ENCODE assay signal across 1 cellular context in the genomic region with DNA sequence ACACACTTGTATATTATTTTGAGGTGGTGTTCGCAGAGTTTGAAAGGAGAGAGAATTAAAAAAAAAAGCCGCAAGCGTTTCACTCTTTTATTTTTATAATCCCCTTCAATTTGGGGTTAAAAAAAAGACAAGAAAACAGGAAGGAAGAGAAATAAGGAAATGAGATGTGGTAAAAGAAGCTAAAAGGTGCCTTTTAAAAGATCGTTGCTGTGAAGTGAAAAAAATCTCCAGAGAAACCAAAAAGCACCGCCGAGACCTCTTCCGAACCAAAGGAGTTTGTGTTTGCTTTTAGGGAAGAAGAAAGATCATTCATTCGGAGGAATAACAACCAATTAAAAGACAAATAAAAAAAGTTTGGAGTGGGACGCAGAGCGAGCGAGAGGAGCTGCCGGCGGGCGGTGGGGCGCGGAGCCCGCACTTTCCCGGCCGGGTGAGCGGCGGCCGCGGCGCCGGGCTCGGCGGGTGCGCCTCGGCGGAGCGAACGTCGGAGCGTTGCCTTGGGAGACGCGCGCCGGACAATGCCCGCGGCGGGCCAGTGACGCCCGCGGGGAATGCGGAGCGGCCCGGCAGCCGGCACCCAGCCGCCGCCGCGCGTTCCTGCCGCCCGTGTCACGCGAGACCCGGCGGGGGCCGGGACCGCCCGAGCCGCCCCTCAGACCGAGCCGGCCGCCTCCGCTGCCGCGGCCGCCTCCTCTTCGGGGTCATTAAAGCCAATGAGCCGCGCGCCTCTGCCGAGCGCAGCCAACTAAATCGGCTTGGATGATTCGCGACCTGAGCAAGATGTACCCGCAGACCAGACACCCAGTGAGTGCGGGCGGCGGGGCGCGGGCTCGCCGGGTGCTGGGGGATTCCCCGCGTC.
TF ChIP-seq lines count a peak whose summit lies in the region.

No MANE protein-coding gene starts in this region.

TF ChIP-seq in GM12878, 131 proteins besides CTCF, POLR2A, EP300 and RAD21 (continued from another document and continues in another):
- TF ChIP-seq, protein P1, sequence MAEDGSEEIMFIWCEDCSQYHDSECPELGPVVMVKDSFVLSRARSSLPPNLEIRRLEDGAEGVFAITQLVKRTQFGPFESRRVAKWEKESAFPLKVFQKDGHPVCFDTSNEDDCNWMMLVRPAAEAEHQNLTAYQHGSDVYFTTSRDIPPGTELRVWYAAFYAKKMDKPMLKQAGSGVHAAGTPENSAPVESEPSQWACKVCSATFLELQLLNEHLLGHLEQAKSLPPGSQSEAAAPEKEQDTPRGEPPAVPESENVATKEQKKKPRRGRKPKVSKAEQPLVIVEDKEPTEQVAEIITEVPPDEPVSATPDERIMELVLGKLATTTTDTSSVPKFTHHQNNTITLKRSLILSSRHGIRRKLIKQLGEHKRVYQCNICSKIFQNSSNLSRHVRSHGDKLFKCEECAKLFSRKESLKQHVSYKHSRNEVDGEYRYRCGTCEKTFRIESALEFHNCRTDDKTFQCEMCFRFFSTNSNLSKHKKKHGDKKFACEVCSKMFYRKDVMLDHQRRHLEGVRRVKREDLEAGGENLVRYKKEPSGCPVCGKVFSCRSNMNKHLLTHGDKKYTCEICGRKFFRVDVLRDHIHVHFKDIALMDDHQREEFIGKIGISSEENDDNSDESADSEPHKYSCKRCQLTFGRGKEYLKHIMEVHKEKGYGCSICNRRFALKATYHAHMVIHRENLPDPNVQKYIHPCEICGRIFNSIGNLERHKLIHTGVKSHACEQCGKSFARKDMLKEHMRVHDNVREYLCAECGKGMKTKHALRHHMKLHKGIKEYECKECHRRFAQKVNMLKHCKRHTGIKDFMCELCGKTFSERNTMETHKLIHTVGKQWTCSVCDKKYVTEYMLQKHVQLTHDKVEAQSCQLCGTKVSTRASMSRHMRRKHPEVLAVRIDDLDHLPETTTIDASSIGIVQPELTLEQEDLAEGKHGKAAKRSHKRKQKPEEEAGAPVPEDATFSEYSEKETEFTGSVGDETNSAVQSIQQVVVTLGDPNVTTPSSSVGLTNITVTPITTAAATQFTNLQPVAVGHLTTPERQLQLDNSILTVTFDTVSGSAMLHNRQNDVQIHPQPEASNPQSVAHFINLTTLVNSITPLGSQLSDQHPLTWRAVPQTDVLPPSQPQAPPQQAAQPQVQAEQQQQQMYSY (CRISPR knock-in tag; IDR thresholded peaks at IDR 0.05): no peak
- TF ChIP-seq IKZF2 (IDR thresholded peaks at IDR 0.05) (no peak), GABPA (IDR thresholded peaks at IDR 0.05; ENCODE audit: low read depth) (no peak), ZNF622 (IDR thresholded peaks at IDR 0.05) (no peak), SPI1 (IDR thresholded peaks at IDR 0.05; ENCODE audit: borderline replicate concordance, insufficient read depth, low read depth, low read length) (peak; percentile 69; the same call in 1 of the 2 replicates), CHD2 (IDR thresholded peaks at IDR 0.05; ENCODE audit: borderline replicate concordance, low read depth, low read length) (peak; percentile 64; the same call in 1 of the 2 replicates), MXI1 (IDR thresholded peaks at IDR 0.05; ENCODE audit: low read depth, low read length) (peak; percentile 13; the same call in 1 of the 2 replicates), JUNB (IDR thresholded peaks at IDR 0.05) (no peak), CEBPB (IDR thresholded peaks at IDR 0.05; ENCODE audit: borderline replicate concordance in 1 of 2, low read depth in 2 of 2, low read length in 2 of 2) (no peak), BHLHE40 (IDR thresholded peaks at IDR 0.05; ENCODE audit: borderline replicate concordance in 1 of 2, low read depth in 2 of 2, low read length in 1 of 2) (peak; percentile 37 to 86; a peak in 3 of 4 replicates), ZZZ3 (IDR thresholded peaks at IDR 0.05; ENCODE audit: control insufficient read depth, insufficient read length, low read depth) (no peak), WRNIP1 (IDR thresholded peaks at IDR 0.05; ENCODE audit: borderline replicate concordance, low read depth, low read length) (no peak), BCL11A (IDR thresholded peaks at IDR 0.05; ENCODE audit: low read depth, low read length) (no peak), EGR1 (IDR thresholded peaks at IDR 0.05; ENCODE audit: borderline replicate concordance in 1 of 2, low read depth in 2 of 2, low read length in 2 of 2) (0 out of 3 replicates have a peak, but pooled peaks of 1 of the 2 experiments have one; percentile 26), TBL1XR1 (IDR thresholded peaks at IDR 0.05; ENCODE audit: low read depth, low read length) (no peak; the same call in 1 of the 2 replicates), RELA (IDR thresholded peaks at IDR 0.05; ENCODE audit: borderline replicate concordance, partially characterized antibody) (no peak), CREB1 (IDR thresholded peaks at IDR 0.05; ENCODE audit: low read depth) (no peak), RBBP5 (conservative IDR thresholded peaks at IDR 0.05) (no peak), SMAD5 (IDR thresholded peaks at IDR 0.05; ENCODE audit: low read depth) (no peak), ZNF24 (IDR thresholded peaks at IDR 0.05) (no peak)
- TF ChIP-seq, protein P2, sequence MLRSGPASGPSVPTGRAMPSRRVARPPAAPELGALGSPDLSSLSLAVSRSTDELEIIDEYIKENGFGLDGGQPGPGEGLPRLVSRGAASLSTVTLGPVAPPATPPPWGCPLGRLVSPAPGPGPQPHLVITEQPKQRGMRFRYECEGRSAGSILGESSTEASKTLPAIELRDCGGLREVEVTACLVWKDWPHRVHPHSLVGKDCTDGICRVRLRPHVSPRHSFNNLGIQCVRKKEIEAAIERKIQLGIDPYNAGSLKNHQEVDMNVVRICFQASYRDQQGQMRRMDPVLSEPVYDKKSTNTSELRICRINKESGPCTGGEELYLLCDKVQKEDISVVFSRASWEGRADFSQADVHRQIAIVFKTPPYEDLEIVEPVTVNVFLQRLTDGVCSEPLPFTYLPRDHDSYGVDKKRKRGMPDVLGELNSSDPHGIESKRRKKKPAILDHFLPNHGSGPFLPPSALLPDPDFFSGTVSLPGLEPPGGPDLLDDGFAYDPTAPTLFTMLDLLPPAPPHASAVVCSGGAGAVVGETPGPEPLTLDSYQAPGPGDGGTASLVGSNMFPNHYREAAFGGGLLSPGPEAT (IDR thresholded peaks at IDR 0.05; ENCODE audit: low read depth): 0 out of 2 replicates have a peak, but pooled peaks have one; percentile 42
- TF ChIP-seq, protein P3, sequence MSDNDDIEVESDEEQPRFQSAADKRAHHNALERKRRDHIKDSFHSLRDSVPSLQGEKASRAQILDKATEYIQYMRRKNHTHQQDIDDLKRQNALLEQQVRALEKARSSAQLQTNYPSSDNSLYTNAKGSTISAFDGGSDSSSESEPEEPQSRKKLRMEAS (IDR thresholded peaks at IDR 0.05; ENCODE audit: low read depth, low read length): 0 out of 2 replicates have a peak, but pooled peaks have one; percentile 16
- TF ChIP-seq, protein P4, sequence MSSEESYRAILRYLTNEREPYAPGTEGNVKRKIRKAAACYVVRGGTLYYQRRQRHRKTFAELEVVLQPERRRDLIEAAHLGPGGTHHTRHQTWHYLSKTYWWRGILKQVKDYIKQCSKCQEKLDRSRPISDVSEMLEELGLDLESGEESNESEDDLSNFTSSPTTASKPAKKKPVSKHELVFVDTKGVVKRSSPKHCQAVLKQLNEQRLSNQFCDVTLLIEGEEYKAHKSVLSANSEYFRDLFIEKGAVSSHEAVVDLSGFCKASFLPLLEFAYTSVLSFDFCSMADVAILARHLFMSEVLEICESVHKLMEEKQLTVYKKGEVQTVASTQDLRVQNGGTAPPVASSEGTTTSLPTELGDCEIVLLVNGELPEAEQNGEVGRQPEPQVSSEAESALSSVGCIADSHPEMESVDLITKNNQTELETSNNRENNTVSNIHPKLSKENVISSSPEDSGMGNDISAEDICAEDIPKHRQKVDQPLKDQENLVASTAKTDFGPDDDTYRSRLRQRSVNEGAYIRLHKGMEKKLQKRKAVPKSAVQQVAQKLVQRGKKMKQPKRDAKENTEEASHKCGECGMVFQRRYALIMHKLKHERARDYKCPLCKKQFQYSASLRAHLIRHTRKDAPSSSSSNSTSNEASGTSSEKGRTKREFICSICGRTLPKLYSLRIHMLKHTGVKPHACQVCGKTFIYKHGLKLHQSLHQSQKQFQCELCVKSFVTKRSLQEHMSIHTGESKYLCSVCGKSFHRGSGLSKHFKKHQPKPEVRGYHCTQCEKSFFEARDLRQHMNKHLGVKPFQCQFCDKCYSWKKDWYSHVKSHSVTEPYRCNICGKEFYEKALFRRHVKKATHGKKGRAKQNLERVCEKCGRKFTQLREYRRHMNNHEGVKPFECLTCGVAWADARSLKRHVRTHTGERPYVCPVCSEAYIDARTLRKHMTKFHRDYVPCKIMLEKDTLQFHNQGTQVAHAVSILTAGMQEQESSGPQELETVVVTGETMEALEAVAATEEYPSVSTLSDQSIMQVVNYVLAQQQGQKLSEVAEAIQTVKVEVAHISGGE (CRISPR knock-in tag; IDR thresholded peaks at IDR 0.05): no peak
- TF ChIP-seq, protein P5, sequence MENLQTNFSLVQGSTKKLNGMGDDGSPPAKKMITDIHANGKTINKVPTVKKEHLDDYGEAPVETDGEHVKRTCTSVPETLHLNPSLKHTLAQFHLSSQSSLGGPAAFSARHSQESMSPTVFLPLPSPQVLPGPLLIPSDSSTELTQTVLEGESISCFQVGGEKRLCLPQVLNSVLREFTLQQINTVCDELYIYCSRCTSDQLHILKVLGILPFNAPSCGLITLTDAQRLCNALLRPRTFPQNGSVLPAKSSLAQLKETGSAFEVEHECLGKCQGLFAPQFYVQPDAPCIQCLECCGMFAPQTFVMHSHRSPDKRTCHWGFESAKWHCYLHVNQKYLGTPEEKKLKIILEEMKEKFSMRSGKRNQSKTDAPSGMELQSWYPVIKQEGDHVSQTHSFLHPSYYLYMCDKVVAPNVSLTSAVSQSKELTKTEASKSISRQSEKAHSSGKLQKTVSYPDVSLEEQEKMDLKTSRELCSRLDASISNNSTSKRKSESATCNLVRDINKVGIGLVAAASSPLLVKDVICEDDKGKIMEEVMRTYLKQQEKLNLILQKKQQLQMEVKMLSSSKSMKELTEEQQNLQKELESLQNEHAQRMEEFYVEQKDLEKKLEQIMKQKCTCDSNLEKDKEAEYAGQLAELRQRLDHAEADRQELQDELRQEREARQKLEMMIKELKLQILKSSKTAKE (IDR thresholded peaks at IDR 0.05; ENCODE audit: low read depth, poor library complexity, severe bottlenecking): peak; percentile 53
- TF ChIP-seq, protein P6, sequence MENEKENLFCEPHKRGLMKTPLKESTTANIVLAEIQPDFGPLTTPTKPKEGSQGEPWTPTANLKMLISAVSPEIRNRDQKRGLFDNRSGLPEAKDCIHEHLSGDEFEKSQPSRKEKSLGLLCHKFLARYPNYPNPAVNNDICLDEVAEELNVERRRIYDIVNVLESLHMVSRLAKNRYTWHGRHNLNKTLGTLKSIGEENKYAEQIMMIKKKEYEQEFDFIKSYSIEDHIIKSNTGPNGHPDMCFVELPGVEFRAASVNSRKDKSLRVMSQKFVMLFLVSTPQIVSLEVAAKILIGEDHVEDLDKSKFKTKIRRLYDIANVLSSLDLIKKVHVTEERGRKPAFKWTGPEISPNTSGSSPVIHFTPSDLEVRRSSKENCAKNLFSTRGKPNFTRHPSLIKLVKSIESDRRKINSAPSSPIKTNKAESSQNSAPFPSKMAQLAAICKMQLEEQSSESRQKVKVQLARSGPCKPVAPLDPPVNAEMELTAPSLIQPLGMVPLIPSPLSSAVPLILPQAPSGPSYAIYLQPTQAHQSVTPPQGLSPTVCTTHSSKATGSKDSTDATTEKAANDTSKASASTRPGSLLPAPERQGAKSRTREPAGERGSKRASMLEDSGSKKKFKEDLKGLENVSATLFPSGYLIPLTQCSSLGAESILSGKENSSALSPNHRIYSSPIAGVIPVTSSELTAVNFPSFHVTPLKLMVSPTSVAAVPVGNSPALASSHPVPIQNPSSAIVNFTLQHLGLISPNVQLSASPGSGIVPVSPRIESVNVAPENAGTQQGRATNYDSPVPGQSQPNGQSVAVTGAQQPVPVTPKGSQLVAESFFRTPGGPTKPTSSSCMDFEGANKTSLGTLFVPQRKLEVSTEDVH (IDR thresholded peaks at IDR 0.05; ENCODE audit: low read depth, partially characterized antibody): no peak
- TF ChIP-seq, protein P7, sequence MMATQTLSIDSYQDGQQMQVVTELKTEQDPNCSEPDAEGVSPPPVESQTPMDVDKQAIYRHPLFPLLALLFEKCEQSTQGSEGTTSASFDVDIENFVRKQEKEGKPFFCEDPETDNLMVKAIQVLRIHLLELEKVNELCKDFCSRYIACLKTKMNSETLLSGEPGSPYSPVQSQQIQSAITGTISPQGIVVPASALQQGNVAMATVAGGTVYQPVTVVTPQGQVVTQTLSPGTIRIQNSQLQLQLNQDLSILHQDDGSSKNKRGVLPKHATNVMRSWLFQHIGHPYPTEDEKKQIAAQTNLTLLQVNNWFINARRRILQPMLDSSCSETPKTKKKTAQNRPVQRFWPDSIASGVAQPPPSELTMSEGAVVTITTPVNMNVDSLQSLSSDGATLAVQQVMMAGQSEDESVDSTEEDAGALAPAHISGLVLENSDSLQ (IDR thresholded peaks at IDR 0.05): no peak
- TF ChIP-seq, protein P8, sequence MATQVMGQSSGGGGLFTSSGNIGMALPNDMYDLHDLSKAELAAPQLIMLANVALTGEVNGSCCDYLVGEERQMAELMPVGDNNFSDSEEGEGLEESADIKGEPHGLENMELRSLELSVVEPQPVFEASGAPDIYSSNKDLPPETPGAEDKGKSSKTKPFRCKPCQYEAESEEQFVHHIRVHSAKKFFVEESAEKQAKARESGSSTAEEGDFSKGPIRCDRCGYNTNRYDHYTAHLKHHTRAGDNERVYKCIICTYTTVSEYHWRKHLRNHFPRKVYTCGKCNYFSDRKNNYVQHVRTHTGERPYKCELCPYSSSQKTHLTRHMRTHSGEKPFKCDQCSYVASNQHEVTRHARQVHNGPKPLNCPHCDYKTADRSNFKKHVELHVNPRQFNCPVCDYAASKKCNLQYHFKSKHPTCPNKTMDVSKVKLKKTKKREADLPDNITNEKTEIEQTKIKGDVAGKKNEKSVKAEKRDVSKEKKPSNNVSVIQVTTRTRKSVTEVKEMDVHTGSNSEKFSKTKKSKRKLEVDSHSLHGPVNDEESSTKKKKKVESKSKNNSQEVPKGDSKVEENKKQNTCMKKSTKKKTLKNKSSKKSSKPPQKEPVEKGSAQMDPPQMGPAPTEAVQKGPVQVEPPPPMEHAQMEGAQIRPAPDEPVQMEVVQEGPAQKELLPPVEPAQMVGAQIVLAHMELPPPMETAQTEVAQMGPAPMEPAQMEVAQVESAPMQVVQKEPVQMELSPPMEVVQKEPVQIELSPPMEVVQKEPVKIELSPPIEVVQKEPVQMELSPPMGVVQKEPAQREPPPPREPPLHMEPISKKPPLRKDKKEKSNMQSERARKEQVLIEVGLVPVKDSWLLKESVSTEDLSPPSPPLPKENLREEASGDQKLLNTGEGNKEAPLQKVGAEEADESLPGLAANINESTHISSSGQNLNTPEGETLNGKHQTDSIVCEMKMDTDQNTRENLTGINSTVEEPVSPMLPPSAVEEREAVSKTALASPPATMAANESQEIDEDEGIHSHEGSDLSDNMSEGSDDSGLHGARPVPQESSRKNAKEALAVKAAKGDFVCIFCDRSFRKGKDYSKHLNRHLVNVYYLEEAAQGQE (IDR thresholded peaks at IDR 0.05; ENCODE audit: low read depth, low read length): no peak
- TF ChIP-seq, protein P9, sequence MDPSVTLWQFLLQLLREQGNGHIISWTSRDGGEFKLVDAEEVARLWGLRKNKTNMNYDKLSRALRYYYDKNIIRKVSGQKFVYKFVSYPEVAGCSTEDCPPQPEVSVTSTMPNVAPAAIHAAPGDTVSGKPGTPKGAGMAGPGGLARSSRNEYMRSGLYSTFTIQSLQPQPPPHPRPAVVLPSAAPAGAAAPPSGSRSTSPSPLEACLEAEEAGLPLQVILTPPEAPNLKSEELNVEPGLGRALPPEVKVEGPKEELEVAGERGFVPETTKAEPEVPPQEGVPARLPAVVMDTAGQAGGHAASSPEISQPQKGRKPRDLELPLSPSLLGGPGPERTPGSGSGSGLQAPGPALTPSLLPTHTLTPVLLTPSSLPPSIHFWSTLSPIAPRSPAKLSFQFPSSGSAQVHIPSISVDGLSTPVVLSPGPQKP (IDR thresholded peaks at IDR 0.05; ENCODE audit: low read depth, low read length): no peak
